In genomic region chr7:6507906-6508305, GRCh38 we compare ENCODE assay signal across 26 cellular contexts. TPM values are rescaled to one million over a fixed set of nuclear protein-coding genes. Genes with fewer than 3 reads are reported as not detected.
DNase-seq lines count a peak whose midpoint lies in the region; ATAC-seq and TF ChIP-seq lines count a peak whose summit lies in the region.
"Had no signal": no experiment of that assay in that cellular context is flagged by ENCODE, and none has a peak within 500 bp of the region (broad histone marks: within the 10 kb centered on the region; RNA-seq: fewer than 3 reads in every experiment).

No MANE protein-coding gene starts in this region.

- H3K4me1 Mint-ChIP-seq in activated naive CD4-positive, alpha-beta T cell treated with anti-CD3 and anti-CD28 coated beads, Interleukin-2, amount 10 ng/mL, durations not matched to agents 7 days and 5 days: peaks cover 13% of the 10 kb centered on the region

- peaks cover 28% of the 10 kb centered on the region for H3K27me3 Mint-ChIP-seq in activated naive CD4-positive, alpha-beta T cell treated with anti-CD3 and anti-CD28 coated beads, Interleukin-2, amount 10 ng/mL, durations not matched to agents 7 days and 5 days
- H3K27me3 Mint-ChIP-seq: CD4-positive, alpha-beta memory T cell; CD4-positive, CD25-positive, alpha-beta regulatory T cell had no signal

- no peak for TF ChIP-seq CTCF in RWPE2 (IDR thresholded peaks at IDR 0.05; ENCODE audit: poor library complexity, severe bottlenecking)
- TF ChIP-seq CTCF in osteoblast (IDR thresholded peaks at IDR 0.05; ENCODE audit: extremely low read depth, low read depth, low read length): no peak

- H2AFZ ChIP-seq in osteoblast (ENCODE audit: low read length): no peak overlapping the region

- no peak overlapping the region for H3K27ac Mint-ChIP-seq in activated naive CD4-positive, alpha-beta T cell treated with anti-CD3 and anti-CD28 coated beads, Interleukin-2, amount 10 ng/mL, durations not matched to agents 7 days and 5 days
- H3K27ac Mint-ChIP-seq: CD14-positive monocyte; CD4-positive, CD25-positive, alpha-beta regulatory T cell had no signal

- H3K4me2 ChIP-seq in osteoblast (ENCODE audit: insufficient read depth, low read length): no peak overlapping the region
- H3K4me2 ChIP-seq: BLaER1 had no signal

- H3K4me3 Mint-ChIP-seq in activated naive CD4-positive, alpha-beta T cell treated with anti-CD3 and anti-CD28 coated beads, Interleukin-2, amount 10 ng/mL, durations not matched to agents 7 days and 5 days: no peak overlapping the region
- H3K4me3 Mint-ChIP-seq: CD4-positive, alpha-beta memory T cell had no signal

- H3K79me2 ChIP-seq in osteoblast (ENCODE audit: insufficient read depth, low read length): no peaks in the 10 kb centered on the region

- DNase-seq in RWPE2 (ENCODE audit: low spot score) (peak; percentile 55), iPS-NIHi11 (ENCODE audit: low spot score) (peak; percentile 2), osteoblast (ENCODE audit: insufficient read length, low spot score, missing footprints) (peak; percentile 38), NCI-H345 treated with DMSO at 0.1 percent for 48 hours (lab: John Stamatoyannopoulos, UW; ENCODE audit: unreplicated experiment) (no peak), iPS-NIHi7 (ENCODE audit: extremely low spot score) (no peak)
- DNase-seq in activated naive CD4-positive, alpha-beta T cell treated with anti-CD3 and anti-CD28 coated beads, Interleukin-2, amount 10 ng/mL, durations not matched to agents 7 days and 5 days: no peak
- DNase-seq: 8988T; ACHN; BE2C; C1 segment of cervical spinal cord; Caco-2; Calu3; CD4-positive, alpha-beta memory T cell; CD4-positive, CD25-positive, alpha-beta regulatory T cell; DMS 273 treated with DMSO at 0.1 percent for 48 hours; DMS153; DMS53; DMS79; DND-41; EL; GDM1 had no signal

- no peak for ATAC-seq in RWPE2 (ENCODE audit: low read depth)
- ATAC-seq: GM12878 had no signal

- H3K4me1 ChIP-seq in RWPE2 (ENCODE audit: insufficient read depth, poor library complexity, severe bottlenecking): no peaks in the 10 kb centered on the region
- H3K4me1 ChIP-seq in osteoblast (ENCODE audit: insufficient read depth, low read length): no peaks in the 10 kb centered on the region
- H3K4me1 ChIP-seq: BE2C had no signal

- H3K36me3 ChIP-seq in RWPE2 (ENCODE audit: low read depth) (no peaks in the 10 kb centered on the region), osteoblast (ENCODE audit: insufficient read depth, low read length) (no peaks in the 10 kb centered on the region)
- H3K36me3 ChIP-seq: BE2C had no signal

- H3K9me3 Mint-ChIP-seq in activated naive CD4-positive, alpha-beta T cell treated with anti-CD3 and anti-CD28 coated beads, Interleukin-2, amount 10 ng/mL, durations not matched to agents 7 days and 5 days: no peaks in the 10 kb centered on the region
- H3K9me3 Mint-ChIP-seq: CD4-positive, alpha-beta memory T cell; CD4-positive, CD25-positive, alpha-beta regulatory T cell had no signal

- H3K27me3 ChIP-seq in RWPE2 (ENCODE audit: insufficient read depth, poor library complexity, severe bottlenecking) (no peaks in the 10 kb centered on the region), osteoblast (ENCODE audit: insufficient read depth, low read length) (peaks cover 12% of the 10 kb centered on the region)
- H3K27me3 ChIP-seq: BE2C, BLaER1 had no signal

- CTCF ChIA-PET in activated naive CD4-positive, alpha-beta T cell treated with anti-CD3 and anti-CD28 coated beads, Interleukin-2, amount 10 ng/mL, durations not matched to agents 7 days and 5 days (lab: Charles Lee): no interaction called here

- H3K9me3 ChIP-seq in RWPE2 (ENCODE audit: severe bottlenecking) (no peaks in the 10 kb centered on the region), osteoblast (ENCODE audit: low read depth, low read length) (no peaks in the 10 kb centered on the region)
- H3K9me3 ChIP-seq: BE2C, BLaER1, Caco-2 had no signal

- H3K4me3 ChIP-seq in RWPE2 (ENCODE audit: severe bottlenecking) (no peak overlapping the region), osteoblast (ENCODE audit: insufficient read depth, low read length) (no peak overlapping the region)
- H3K4me3 ChIP-seq: BLaER1, GM12878 had no signal

- H3K27ac ChIP-seq in RWPE2 (ENCODE audit: poor library complexity, severe bottlenecking) (no peak overlapping the region), osteoblast (ENCODE audit: low read depth, low read length) (no peak overlapping the region)
- H3K27ac ChIP-seq: BLaER1 had no signal

- no peaks in the 10 kb centered on the region for H4K20me1 ChIP-seq in osteoblast (ENCODE audit: insufficient read depth, low read length)

- H3K36me3 Mint-ChIP-seq in activated naive CD4-positive, alpha-beta T cell treated with anti-CD3 and anti-CD28 coated beads, Interleukin-2, amount 10 ng/mL, durations not matched to agents 7 days and 5 days: no peaks in the 10 kb centered on the region
- H3K36me3 Mint-ChIP-seq: CD14-positive monocyte; CD4-positive, alpha-beta memory T cell; CD4-positive, CD25-positive, alpha-beta regulatory T cell had no signal

RNA-seq across cellular contexts. Expression of gene KDELR2, which starts 24.0 kb away (rescaled TPM):
- 218 and 245 TPM in 2 replicates for total RNA-seq in osteoblast

RNA-seq across cellular contexts. Expression of gene GRID2IP, which starts 43.4 kb away (rescaled TPM):
- under 0.01 TPM in 1 of 2 replicates, not detected in the other for total RNA-seq in osteoblast
- total RNA-seq: A673, Daoy, GM12878 had no signal

Comparison
In these comparisons a context has a peak if more than half of its experiments do, and no peak if none do; other contexts are left out.
1. DNase-seq: peak in RWPE2 (single experiment), iPS-NIHi11 (single experiment) and osteoblast (single experiment); none in NCI-H345 treated with DMSO at 0.1 percent for 48 hours (single experiment), iPS-NIHi7 (single experiment) and activated naive CD4-positive, alpha-beta T cell treated with anti-CD3 and anti-CD28 coated beads, Interleukin-2, amount 10 ng/mL, durations not matched to agents 7 days and 5 days (single experiment).